ENCODE assay signal across 11 cellular contexts in the genomic region with DNA sequence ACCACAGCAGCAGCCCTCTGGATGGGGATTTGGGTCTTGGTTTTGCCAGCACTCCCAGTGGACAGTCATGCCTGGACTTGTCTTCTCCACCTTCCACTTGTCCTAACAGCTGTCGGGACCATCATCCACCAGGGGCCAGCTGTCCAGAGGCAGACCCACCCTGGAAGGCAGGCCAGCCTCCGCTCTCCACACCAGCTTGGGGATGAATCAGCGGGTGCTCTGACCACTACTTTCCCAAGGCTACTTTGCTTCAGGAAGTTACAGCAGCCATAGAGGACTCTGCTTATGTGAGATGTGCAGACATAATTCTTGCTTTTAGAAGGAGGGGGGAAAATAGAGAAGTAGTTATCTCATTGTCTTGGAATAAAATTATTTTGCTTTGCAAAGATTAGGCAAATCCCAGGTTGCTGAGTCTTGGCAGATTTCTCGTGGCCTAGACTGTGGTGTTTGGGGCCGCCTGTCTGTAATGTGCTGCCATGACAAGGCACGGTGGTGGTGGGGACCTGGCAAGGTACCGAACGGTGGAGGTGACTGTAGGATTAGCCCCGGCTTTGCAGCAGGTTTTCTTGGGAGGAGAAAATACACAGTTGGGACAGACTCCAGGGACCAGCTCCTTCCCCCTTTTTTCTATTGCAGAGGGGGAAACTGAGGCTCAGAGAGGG.
DNase-seq lines count a peak whose midpoint lies in the region; ATAC-seq and TF ChIP-seq lines count a peak whose summit lies in the region.
"Had no signal": no experiment of that assay in that cellular context is flagged by ENCODE, and none has a peak within 500 bp of the region (broad histone marks: within the 10 kb centered on the region; RNA-seq: fewer than 3 reads in every experiment).

No MANE protein-coding gene starts in this region.

- WGBS in endodermal cell (ENCODE audit: insufficient coverage in 1 of 2, insufficient read length in 1 of 2), 2 experiments, result 93% methylated on average over 9 of the region's 9 CpGs; no CpG with 5 or more reads in 1 of the 2 experiments

- H3K36me3 Mint-ChIP-seq in endodermal cell (ENCODE audit: low read depth), result no peaks in the 10 kb centered on the region

- H3K9me3 Mint-ChIP-seq in endodermal cell, result no peaks in the 10 kb centered on the region
- H3K9me3 Mint-ChIP-seq in stimulated activated naive CD8-positive, alpha-beta T cell treated with anti-CD3 and anti-CD28 coated beads, Interleukin-15, amount 100 ng/mL, for 72 hours, result no peaks in the 10 kb centered on the region

- ATAC-seq in stimulated activated naive CD8-positive, alpha-beta T cell treated with anti-CD3 and anti-CD28 coated beads, Interleukin-15, amount 100 ng/mL, for 72 hours, result no peak

- H3K4me3 ChIP-seq in AG10803 (ENCODE audit: low read length), result no peak overlapping the region
- no peak overlapping the region for H3K4me3 ChIP-seq in endodermal cell (ENCODE audit: low read length)
- H3K4me3 ChIP-seq in muscle layer of colon (ENCODE audit: low read depth in 1 of 2, low read length in 2 of 2), result no peak overlapping the region
- H3K4me3 ChIP-seq: BLaER1, ovary had no signal

- no peak overlapping the region for H3K27ac ChIP-seq in endodermal cell (ENCODE audit: low read depth, low read length)
- peak overlapping the region; percentile 90 for H3K27ac ChIP-seq in muscle layer of colon (ENCODE audit: low read depth, low read length)
- H3K27ac ChIP-seq: BLaER1, ovary had no signal

- H3K36me3 ChIP-seq in endodermal cell (ENCODE audit: control insufficient read depth, insufficient read depth, low read length) (no peaks in the 10 kb centered on the region), muscle layer of colon (ENCODE audit: insufficient read depth, low read length) (no peaks in the 10 kb centered on the region)
- H3K36me3 ChIP-seq: ovary had no signal

- peak; percentile 30 for TF ChIP-seq CTCF in AG10803 (conservative IDR thresholded peaks at IDR 0.05; ENCODE audit: low read length)
- peak; percentile 54 for TF ChIP-seq CTCF in endodermal cell (conservative IDR thresholded peaks at IDR 0.05)

- H3K4me1 Mint-ChIP-seq in endodermal cell, result peaks cover 40% of the 10 kb centered on the region
- H3K4me1 Mint-ChIP-seq in stimulated activated naive CD8-positive, alpha-beta T cell treated with anti-CD3 and anti-CD28 coated beads, Interleukin-15, amount 100 ng/mL, for 72 hours, result peaks cover 5% of the 10 kb centered on the region

- H3K4me3 Mint-ChIP-seq in endodermal cell, result no peak overlapping the region
- no peak overlapping the region for H3K4me3 Mint-ChIP-seq in stimulated activated naive CD8-positive, alpha-beta T cell treated with anti-CD3 and anti-CD28 coated beads, Interleukin-15, amount 100 ng/mL, for 72 hours

- no peaks in the 10 kb centered on the region for H3K9me3 ChIP-seq in endodermal cell (ENCODE audit: control insufficient read depth, low read length)
- no peaks in the 10 kb centered on the region for H3K9me3 ChIP-seq in muscle layer of colon (ENCODE audit: low read length)
- H3K9me3 ChIP-seq: ovary had no signal

- H3K4me1 ChIP-seq in endodermal cell (ENCODE audit: control insufficient read depth, insufficient read depth, low read length) (peaks cover 6% of the 10 kb centered on the region), muscle layer of colon (ENCODE audit: insufficient read depth, low read length) (peaks cover 52% of the 10 kb centered on the region)

- H3K9ac ChIP-seq in endodermal cell (ENCODE audit: extremely low read depth, low read length, poor library complexity, severe bottlenecking) (no peak overlapping the region), muscle layer of colon (ENCODE audit: low read length) (no peak overlapping the region)
- H3K9ac ChIP-seq: BLaER1 had no signal

- H3K27ac Mint-ChIP-seq in endodermal cell, result no peak overlapping the region
- H3K27ac Mint-ChIP-seq in stimulated activated naive CD8-positive, alpha-beta T cell treated with anti-CD3 and anti-CD28 coated beads, Interleukin-15, amount 100 ng/mL, for 72 hours, result no peak overlapping the region

- DNase-seq in AG10803 (ENCODE audit: low read depth) (peak; percentile 44), NCI-H524 treated with DMSO at 0.1 percent for 48 hours (lab: John Stamatoyannopoulos, UW) (peak; percentile 34), endodermal cell (no peak), UCSD-AML1 (lab: John Stamatoyannopoulos, UW; ENCODE audit: unreplicated experiment) (no peak), nucleus accumbens (lab: John Stamatoyannopoulos, UW) (no peak)
- DNase-seq in stimulated activated naive CD8-positive, alpha-beta T cell treated with anti-CD3 and anti-CD28 coated beads, Interleukin-15, amount 100 ng/mL, for 72 hours, result no peak
- DNase-seq in stimulated activated CD4-positive, alpha-beta T cell treated with anti-CD3 and anti-CD28 coated beads, Interleukin-12 subunit alpha, Interleukin-12 subunit beta, amount 100 ng/mL, for 4 hours, result no peak
- DNase-seq: cerebellar nuclear complex, ovary had no signal

- H3K27me3 ChIP-seq in endodermal cell (ENCODE audit: control insufficient read depth, insufficient read depth, low read length, poor library complexity, severe bottlenecking), result no peaks in the 10 kb centered on the region
- no peaks in the 10 kb centered on the region for H3K27me3 ChIP-seq in muscle layer of colon (ENCODE audit: control insufficient read depth in 1 of 2, insufficient read depth in 2 of 2, low read length in 2 of 2)
- H3K27me3 ChIP-seq: BLaER1, ovary had no signal

- no peaks in the 10 kb centered on the region for H3K27me3 Mint-ChIP-seq in endodermal cell (ENCODE audit: insufficient read depth)
- peaks cover 58% of the 10 kb centered on the region for H3K27me3 Mint-ChIP-seq in stimulated activated naive CD8-positive, alpha-beta T cell treated with anti-CD3 and anti-CD28 coated beads, Interleukin-15, amount 100 ng/mL, for 72 hours

Comparison
In these comparisons a context has a peak if more than half of its experiments do, and no peak if none do; other contexts are left out.
1. DNase-seq: peak in AG10803 (single experiment) and NCI-H524 treated with DMSO at 0.1 percent for 48 hours (single experiment); none in endodermal cell (single experiment), UCSD-AML1 (single experiment), stimulated activated naive CD8-positive, alpha-beta T cell treated with anti-CD3 and anti-CD28 coated beads, Interleukin-15, amount 100 ng/mL, for 72 hours (0 of 2), nucleus accumbens (0 of 56) and stimulated activated CD4-positive, alpha-beta T cell treated with anti-CD3 and anti-CD28 coated beads, Interleukin-12 subunit alpha, Interleukin-12 subunit beta, amount 100 ng/mL, for 4 hours (single experiment).